Comparison of ENCODE assay signal across 8 cellular contexts in genomic region chr9:35102769-35103659, GRCh38. TPM values are rescaled to one million over a fixed set of nuclear protein-coding genes. Genes with fewer than 3 reads are reported as not detected.
DNase-seq lines count a peak whose midpoint lies in the region; ATAC-seq and TF ChIP-seq lines count a peak whose summit lies in the region.

TSS of gene STOML2 (minus strand) at chr9:35103131. CDS start at chr9:35103094, 37 bp downstream.

- no peak for TF ChIP-seq CTCF in GM06990 (IDR thresholded peaks at IDR 0.05; ENCODE audit: insufficient read depth, low read length, poor library complexity, severe bottlenecking)

- peak within 1 kb of the TSS; percentile 90 for H3K27ac ChIP-seq in temporal lobe (ENCODE audit: low read depth, low read length)

- H3K4me3 Mint-ChIP-seq in activated naive CD4-positive, alpha-beta T cell treated with anti-CD3 and anti-CD28 coated beads, Interleukin-2, amount 50 U/mL, for 24 hours: peak within 1 kb of the TSS; percentile 99

- peak within 1 kb of the TSS; percentile 92 for H3K4me3 ChIP-seq in GM06990 (replicated peaks; ENCODE audit: low read depth, low read length)

- no peaks in the 10 kb centered on the region for H3K27me3 Mint-ChIP-seq in activated naive CD4-positive, alpha-beta T cell treated with anti-CD3 and anti-CD28 coated beads, Interleukin-2, amount 50 U/mL, for 24 hours

- H3K9me3 Mint-ChIP-seq in activated naive CD4-positive, alpha-beta T cell treated with anti-CD3 and anti-CD28 coated beads, Interleukin-2, amount 50 U/mL, for 24 hours: no peaks in the 10 kb centered on the region

- H3K36me3 Mint-ChIP-seq in activated naive CD4-positive, alpha-beta T cell treated with anti-CD3 and anti-CD28 coated beads, Interleukin-2, amount 50 U/mL, for 24 hours: peaks cover 10% of the 10 kb centered on the region

- H3K36me3 ChIP-seq in GM06990 (ENCODE audit: control insufficient read depth, insufficient read depth, low read length): peaks cover 21% of the 10 kb centered on the region

- peak; percentile 89 for ATAC-seq in HG02588 (IDR thresholded peaks at IDR 0.05; ENCODE audit: unreplicated experiment)
- ATAC-seq in SK-N-SH treated with all-trans-retinoic acid at 6 μM for 48 hours: peak; percentile 99

- DNase-seq in GM06990 (ENCODE audit: extremely low read depth, insufficient read length): peak; percentile 87
- peak; percentile 98 for DNase-seq in NCI-H1092 (lab: John Stamatoyannopoulos, UW)
- peak; percentile 87 for DNase-seq in glomerular endothelial cell (ENCODE audit: extremely low read depth, low read depth, low spot score)
- peak; percentile 95 for DNase-seq in occipital lobe (lab: John Stamatoyannopoulos, UW)

- peaks cover 31% of the 10 kb centered on the region for H3K4me1 Mint-ChIP-seq in activated naive CD4-positive, alpha-beta T cell treated with anti-CD3 and anti-CD28 coated beads, Interleukin-2, amount 50 U/mL, for 24 hours

- peak within 1 kb of the TSS; percentile 95 for H3K27ac Mint-ChIP-seq in activated naive CD4-positive, alpha-beta T cell treated with anti-CD3 and anti-CD28 coated beads, Interleukin-2, amount 50 U/mL, for 24 hours

- H3K27me3 ChIP-seq in GM06990 (replicated peaks; ENCODE audit: control insufficient read depth, insufficient read depth, low read length): no peaks in the 10 kb centered on the region

TF ChIP-seq in SK-N-SH treated with all-trans-retinoic acid at 6 μM for 48 hours, 23 proteins besides CTCF, POLR2A, EP300 and RAD21:
- TF ChIP-seq, protein P1, sequence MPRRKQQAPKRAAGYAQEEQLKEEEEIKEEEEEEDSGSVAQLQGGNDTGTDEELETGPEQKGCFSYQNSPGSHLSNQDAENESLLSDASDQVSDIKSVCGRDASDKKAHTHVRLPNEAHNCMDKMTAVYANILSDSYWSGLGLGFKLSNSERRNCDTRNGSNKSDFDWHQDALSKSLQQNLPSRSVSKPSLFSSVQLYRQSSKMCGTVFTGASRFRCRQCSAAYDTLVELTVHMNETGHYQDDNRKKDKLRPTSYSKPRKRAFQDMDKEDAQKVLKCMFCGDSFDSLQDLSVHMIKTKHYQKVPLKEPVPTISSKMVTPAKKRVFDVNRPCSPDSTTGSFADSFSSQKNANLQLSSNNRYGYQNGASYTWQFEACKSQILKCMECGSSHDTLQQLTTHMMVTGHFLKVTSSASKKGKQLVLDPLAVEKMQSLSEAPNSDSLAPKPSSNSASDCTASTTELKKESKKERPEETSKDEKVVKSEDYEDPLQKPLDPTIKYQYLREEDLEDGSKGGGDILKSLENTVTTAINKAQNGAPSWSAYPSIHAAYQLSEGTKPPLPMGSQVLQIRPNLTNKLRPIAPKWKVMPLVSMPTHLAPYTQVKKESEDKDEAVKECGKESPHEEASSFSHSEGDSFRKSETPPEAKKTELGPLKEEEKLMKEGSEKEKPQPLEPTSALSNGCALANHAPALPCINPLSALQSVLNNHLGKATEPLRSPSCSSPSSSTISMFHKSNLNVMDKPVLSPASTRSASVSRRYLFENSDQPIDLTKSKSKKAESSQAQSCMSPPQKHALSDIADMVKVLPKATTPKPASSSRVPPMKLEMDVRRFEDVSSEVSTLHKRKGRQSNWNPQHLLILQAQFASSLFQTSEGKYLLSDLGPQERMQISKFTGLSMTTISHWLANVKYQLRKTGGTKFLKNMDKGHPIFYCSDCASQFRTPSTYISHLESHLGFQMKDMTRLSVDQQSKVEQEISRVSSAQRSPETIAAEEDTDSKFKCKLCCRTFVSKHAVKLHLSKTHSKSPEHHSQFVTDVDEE (CRISPR knock-in tag; IDR thresholded peaks at IDR 0.05): 0 out of 2 replicates have a peak, but pooled peaks have one; percentile 48
- TF ChIP-seq CSDC2 (CRISPR knock-in tag; IDR thresholded peaks at IDR 0.05) (no peak), GLIS3 (CRISPR knock-in tag; IDR thresholded peaks at IDR 0.05) (no peak; the same call in 1 of the 2 replicates), CREB5 (CRISPR knock-in tag; IDR thresholded peaks at IDR 0.05; ENCODE audit: low read depth) (no peak)

RNA-seq across cellular contexts. Expression of gene STOML2, which starts in this region (rescaled TPM):
- total RNA-seq in glomerular endothelial cell (111 and 129 TPM in 2 replicates), occipital lobe (48.7 TPM), temporal lobe (27.5 TPM)

Comparison
In these comparisons a context has a peak if more than half of its experiments do, and no peak if none do; other contexts are left out.
1. Peak in every context shown above with its lines: DNase-seq, ATAC-seq, H3K4me3 ChIP-seq and H3K27ac ChIP-seq.